ENCODE assay signal across 9 cellular contexts in genomic region chr12:65822732-65823480, GRCh38. TPM values are rescaled to one million over a fixed set of nuclear protein-coding genes. Genes with fewer than 3 reads are reported as not detected.
DNase-seq lines count a peak whose midpoint lies in the region; ATAC-seq and TF ChIP-seq lines count a peak whose summit lies in the region.
"Had no signal": no experiment of that assay in that cellular context is flagged by ENCODE, and none has a peak within 500 bp of the region (broad histone marks: within the 10 kb centered on the region; RNA-seq: fewer than 3 reads in every experiment).

No MANE protein-coding gene starts in this region.

- ATAC-seq in GM21367 (IDR thresholded peaks at IDR 0.05; ENCODE audit: unreplicated experiment): no peak
- no peak for ATAC-seq in GM18520 (IDR thresholded peaks at IDR 0.05; ENCODE audit: unreplicated experiment)
- no peak for ATAC-seq in GM19467 (IDR thresholded peaks at IDR 0.05; ENCODE audit: unreplicated experiment)

- peaks cover 31% of the 10 kb centered on the region for H3K4me1 Mint-ChIP-seq in chondrocyte (ENCODE audit: low read depth)

- peak overlapping the region in 1 of 2 donors; percentile 0 for H3K27ac ChIP-seq in mucosa of rectum (ENCODE audit: low read depth in 2 of 2, low read length in 2 of 2)

- H3K4me1 ChIP-seq in mucosa of rectum (ENCODE audit: control insufficient read depth in 2 of 2, insufficient read depth in 2 of 2, low read length in 2 of 2): peaks cover 9 to 14% of the 10 kb centered on the region in 2 donors

- H3K4me3 Mint-ChIP-seq in chondrocyte (ENCODE audit: unreplicated experiment): peak overlapping the region; percentile 96

- H3K36me3 Mint-ChIP-seq in chondrocyte (ENCODE audit: low read depth): no peaks in the 10 kb centered on the region

- no peaks in the 10 kb centered on the region for H3K36me3 ChIP-seq in MG63
- no peaks in the 10 kb centered on the region for H3K36me3 ChIP-seq in mucosa of rectum (ENCODE audit: control insufficient read depth in 2 of 2, insufficient read depth in 2 of 2, low read length in 2 of 2)

- TF ChIP-seq CTCF in chondrocyte (IDR thresholded peaks at IDR 0.05): peak; percentile 58

- H3K9ac ChIP-seq in mucosa of rectum (ENCODE audit: low read depth in 1 of 2, low read length in 2 of 2): no peak overlapping the region

- H3K4me3 ChIP-seq in MG63: no peak overlapping the region
- peak overlapping the region; percentile 79 to 81 for H3K4me3 ChIP-seq in mucosa of rectum (ENCODE audit: low read length in 2 of 2)

- no peaks in the 10 kb centered on the region for H3K9me3 ChIP-seq in MG63
- H3K9me3 ChIP-seq in mucosa of rectum (ENCODE audit: control insufficient read depth in 2 of 2, low read length in 2 of 2): no peaks in the 10 kb centered on the region

- H3K27me3 Mint-ChIP-seq in chondrocyte (ENCODE audit: low read depth): no peaks in the 10 kb centered on the region

- no peaks in the 10 kb centered on the region for H3K27me3 ChIP-seq in MG63
- H3K27me3 ChIP-seq in mucosa of rectum (ENCODE audit: control insufficient read depth in 2 of 2, insufficient read depth in 2 of 2, low read length in 2 of 2): peaks cover 8 to 13% of the 10 kb centered on the region in 2 donors

- H3K9me3 Mint-ChIP-seq in chondrocyte (ENCODE audit: low read depth): no peaks in the 10 kb centered on the region

- DNase-seq in EH (ENCODE audit: low read depth) (peak; percentile 81), MG63 (peak; percentile 4), chondrocyte (ENCODE audit: low spot score) (no peak), middle frontal gyrus (ENCODE audit: extremely low spot score, low spot score) (no peak)

- peak overlapping the region; percentile 97 for H3K27ac Mint-ChIP-seq in chondrocyte (ENCODE audit: unreplicated experiment)

RNA-seq across cellular contexts. Expression of gene HMGA2, which starts 1.4 kb away (rescaled TPM):
- 0.79 and 1.1 TPM in 2 replicates for total RNA-seq in MG63 (2014; rRNA removed; shearing (Covaris generic); ENCODE audit: low replicate concordance)
- total RNA-seq in chondrocyte: 18.6 to 23.0 TPM (median 19.6 TPM) in 3 replicates
- total RNA-seq: NCI-H460 had no signal

Comparison
In these comparisons a context has a peak if more than half of its experiments do, and no peak if none do; other contexts are left out.
1. DNase-seq: peak in EH (single experiment) and MG63 (single experiment); none in chondrocyte (single experiment) and middle frontal gyrus (single experiment).